In the genomic region with DNA sequence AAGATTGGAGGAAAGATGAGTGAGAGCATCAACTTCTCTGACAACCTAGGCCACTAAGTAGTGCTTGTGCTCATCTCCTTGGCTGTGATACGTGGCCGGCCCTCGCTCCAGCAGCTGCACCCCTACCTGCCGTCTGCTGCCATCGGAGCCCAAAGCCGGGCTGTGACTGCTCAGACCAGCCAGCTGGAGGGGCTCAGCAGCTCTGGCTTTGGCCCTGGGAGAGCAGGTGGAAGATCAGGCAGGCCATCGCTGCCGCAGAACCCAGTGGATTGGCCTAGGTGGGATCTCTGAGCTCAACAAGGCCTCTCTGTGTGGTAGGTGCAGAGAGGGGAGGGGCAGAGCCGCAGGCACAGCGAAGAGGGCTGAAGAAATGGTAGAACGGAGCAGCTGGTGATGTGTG, we compare ENCODE assay signal across 2 cellular contexts. TPM values are rescaled to one million over a fixed set of nuclear protein-coding genes. Genes with fewer than 3 reads are reported as not detected.
"Had no signal": no experiment of that assay in that cellular context is flagged by ENCODE, and none has a peak within 500 bp of the region (broad histone marks: within the 10 kb centered on the region; RNA-seq: fewer than 3 reads in every experiment).

No MANE protein-coding gene starts in this region.

RNA-seq across cellular contexts. Expression of a gene that starts 54.3 kb away (rescaled TPM):
- total RNA-seq: endothelial cell of umbilical vein, foreskin keratinocyte had no signal
- polyA plus RNA-seq: endothelial cell of umbilical vein, foreskin keratinocyte had no signal
